33 cellular contexts compared by ENCODE assay signal in genomic region chr9:80866576-80867227, GRCh38.
DNase-seq lines count a peak whose midpoint lies in the region; ATAC-seq, FAIRE-seq and TF ChIP-seq lines count a peak whose summit lies in the region.
"Had no signal": no experiment of that assay in that cellular context is flagged by ENCODE, and none has a peak within 500 bp of the region (broad histone marks: within the 10 kb centered on the region; RNA-seq: fewer than 3 reads in every experiment).

No MANE protein-coding gene starts in this region.

- H3K4me2 ChIP-seq in mammary epithelial cell (ENCODE audit: insufficient read depth, low read depth, low read length) = peak overlapping the region; percentile 14
- H3K4me2 ChIP-seq in astrocyte (ENCODE audit: low read length) = no peak overlapping the region
- H3K4me2 ChIP-seq: SK-N-SH had no signal

- H3K9me3 Mint-ChIP-seq in MCF 10A (ENCODE audit: unreplicated experiment) (peaks cover 15% of the 10 kb centered on the region), astrocyte (ENCODE audit: unreplicated experiment) (peaks cover 9% of the 10 kb centered on the region), HFFc6 (peaks cover 30% of the 10 kb centered on the region), natural killer cell (peaks cover 26% of the 10 kb centered on the region in 2 donors)
- H3K9me3 Mint-ChIP-seq in activated T-helper 1 cell treated with anti-CD3 and anti-CD28 coated beads, Interleukin-12 subunit alpha, Interleukin-12 subunit beta, Interleukin-2, Interleukin-4 antibody, amounts not matched to agents 30 ng/mL and 10 ng/mL and 1 ng/mL, durations not matched to agents 14 hours and 24 hours and 36 hours = peaks cover 21% of the 10 kb centered on the region

- no peak overlapping the region for H3K27ac Mint-ChIP-seq in MCF 10A (ENCODE audit: low read depth, unreplicated experiment)
- H3K27ac Mint-ChIP-seq in astrocyte (ENCODE audit: unreplicated experiment) = no peak overlapping the region
- no peak overlapping the region for H3K27ac Mint-ChIP-seq in activated T-helper 1 cell treated with anti-CD3 and anti-CD28 coated beads, Interleukin-12 subunit alpha, Interleukin-12 subunit beta, Interleukin-2, Interleukin-4 antibody, amounts not matched to agents 30 ng/mL and 10 ng/mL and 1 ng/mL, durations not matched to agents 14 hours and 24 hours and 36 hours
- no peak overlapping the region for H3K27ac Mint-ChIP-seq in HFFc6
- no peak overlapping the region for H3K27ac Mint-ChIP-seq in natural killer cell
- H3K27ac Mint-ChIP-seq: activated CD4-positive, alpha-beta memory T cell treated with anti-CD3 and anti-CD28 coated beads, Interleukin-2, amount 10 ng/mL, durations not matched to agents 7 days and 5 days; activated naive CD8-positive, alpha-beta T cell treated with anti-CD3 and anti-CD28 coated beads for 36 hours; CD8-positive, alpha-beta memory T cell; stimulated activated naive B cell treated with anti-CD40 and anti-IgM and Interleukin-4, amounts not matched to agents 10 μg/mL and 1 μg/mL and 100 μg/mL, for 72 hours; T-helper 1 cell treated with Interleukin-12 subunit alpha and Interleukin-12 subunit beta and Interleukin-4 antibody, amounts not matched to agents 30 μg/mL and 1 μg/mL, for 36 hours had no signal

- 0% methylated on average over 2 of the region's 2 CpGs for WGBS in mammary epithelial cell (ENCODE audit: low coverage, missing lambda C conversion rate)

- peaks cover 8% of the 10 kb centered on the region for H3K4me1 ChIP-seq in mammary epithelial cell (ENCODE audit: insufficient read depth, low read length)
- H3K4me1 ChIP-seq in astrocyte (ENCODE audit: insufficient read depth, low read length) = no peaks in the 10 kb centered on the region
- peaks cover 25% of the 10 kb centered on the region for H3K4me1 ChIP-seq in foreskin keratinocyte
- H3K4me1 ChIP-seq: heart right ventricle, psoas muscle, suprapubic skin, upper lobe of right lung had no signal

- POLR2A ChIA-PET in MCF 10A (lab: Yijun Ruan, JAX) = no interaction called here

- intact Hi-C loops in mammary epithelial cell (cut with micrococcal nuclease) (loop anchor here (10.0 kb wide), 1 partner anchor 172 kb away; no protein-coding TSS in a partner anchor), MCF 10A (cut with micrococcal nuclease) (no loop called here), natural killer cell (cut with micrococcal nuclease) (no loop called here)
- intact Hi-C loops in activated T-helper 1 cell treated with anti-CD3 and anti-CD28 coated beads, Interleukin-12 subunit alpha, Interleukin-12 subunit beta, Interleukin-2, Interleukin-4 antibody, amounts not matched to agents 30 ng/mL and 10 ng/mL and 1 ng/mL, durations not matched to agents 14 hours and 24 hours and 36 hours (cut with micrococcal nuclease) = no loop called here

- H3K36me3 Mint-ChIP-seq in MCF 10A (ENCODE audit: insufficient read depth, unreplicated experiment) = no peaks in the 10 kb centered on the region
- H3K36me3 Mint-ChIP-seq in astrocyte (ENCODE audit: low read depth, unreplicated experiment) = peaks cover 3% of the 10 kb centered on the region
- H3K36me3 Mint-ChIP-seq in activated T-helper 1 cell treated with anti-CD3 and anti-CD28 coated beads, Interleukin-12 subunit alpha, Interleukin-12 subunit beta, Interleukin-2, Interleukin-4 antibody, amounts not matched to agents 30 ng/mL and 10 ng/mL and 1 ng/mL, durations not matched to agents 14 hours and 24 hours and 36 hours (ENCODE audit: low read depth) = no peaks in the 10 kb centered on the region
- H3K36me3 Mint-ChIP-seq in HFFc6 (ENCODE audit: low read depth) = no peaks in the 10 kb centered on the region
- H3K36me3 Mint-ChIP-seq in natural killer cell = peaks cover 8% of the 10 kb centered on the region
- H3K36me3 Mint-ChIP-seq: activated naive CD8-positive, alpha-beta T cell treated with anti-CD3 and anti-CD28 coated beads for 36 hours; CD8-positive, alpha-beta memory T cell had no signal

- peaks cover 6% of the 10 kb centered on the region for H3K4me1 Mint-ChIP-seq in MCF 10A (ENCODE audit: insufficient read depth, unreplicated experiment)
- no peaks in the 10 kb centered on the region for H3K4me1 Mint-ChIP-seq in astrocyte (ENCODE audit: low read depth, unreplicated experiment)
- H3K4me1 Mint-ChIP-seq in activated T-helper 1 cell treated with anti-CD3 and anti-CD28 coated beads, Interleukin-12 subunit alpha, Interleukin-12 subunit beta, Interleukin-2, Interleukin-4 antibody, amounts not matched to agents 30 ng/mL and 10 ng/mL and 1 ng/mL, durations not matched to agents 14 hours and 24 hours and 36 hours (ENCODE audit: low read depth) = no peaks in the 10 kb centered on the region
- H3K4me1 Mint-ChIP-seq in HFFc6 (ENCODE audit: low read depth) = no peaks in the 10 kb centered on the region
- no peaks in the 10 kb centered on the region for H3K4me1 Mint-ChIP-seq in natural killer cell
- H3K4me1 Mint-ChIP-seq: activated CD4-positive, alpha-beta memory T cell treated with anti-CD3 and anti-CD28 coated beads, Interleukin-2, amount 10 ng/mL, durations not matched to agents 7 days and 5 days; activated naive CD8-positive, alpha-beta T cell treated with anti-CD3 and anti-CD28 coated beads for 36 hours; CD8-positive, alpha-beta memory T cell; stimulated activated naive B cell treated with anti-CD40 and anti-IgM and Interleukin-4, amounts not matched to agents 10 μg/mL and 1 μg/mL and 100 μg/mL, for 72 hours had no signal

- CTCF ChIA-PET in mammary epithelial cell (lab: Charles Lee; ENCODE audit: low non-redundant PET) = no interaction called here
- CTCF ChIA-PET in MCF 10A (lab: Yijun Ruan, JAX) = no interaction called here

- no peaks in the 10 kb centered on the region for H4K20me1 ChIP-seq in mammary epithelial cell (ENCODE audit: insufficient read depth, low read length)
- no peaks in the 10 kb centered on the region for H4K20me1 ChIP-seq in astrocyte (ENCODE audit: insufficient read depth, low read length)

- H2AFZ ChIP-seq in mammary epithelial cell (ENCODE audit: low read depth, low read length) (peak overlapping the region; percentile 53), astrocyte (ENCODE audit: low read depth, low read length) (no peak overlapping the region)

- no peak overlapping the region for H3K4me3 Mint-ChIP-seq in MCF 10A (ENCODE audit: unreplicated experiment)
- no peak overlapping the region for H3K4me3 Mint-ChIP-seq in astrocyte (ENCODE audit: unreplicated experiment)
- no peak overlapping the region for H3K4me3 Mint-ChIP-seq in activated T-helper 1 cell treated with anti-CD3 and anti-CD28 coated beads, Interleukin-12 subunit alpha, Interleukin-12 subunit beta, Interleukin-2, Interleukin-4 antibody, amounts not matched to agents 30 ng/mL and 10 ng/mL and 1 ng/mL, durations not matched to agents 14 hours and 24 hours and 36 hours
- no peak overlapping the region for H3K4me3 Mint-ChIP-seq in HFFc6
- no peak overlapping the region for H3K4me3 Mint-ChIP-seq in natural killer cell
- H3K4me3 Mint-ChIP-seq: activated CD4-positive, alpha-beta memory T cell treated with anti-CD3 and anti-CD28 coated beads, Interleukin-2, amount 10 ng/mL, durations not matched to agents 7 days and 5 days; activated naive CD8-positive, alpha-beta T cell treated with anti-CD3 and anti-CD28 coated beads for 36 hours; CD8-positive, alpha-beta memory T cell; stimulated activated naive B cell treated with anti-CD40 and anti-IgM and Interleukin-4, amounts not matched to agents 10 μg/mL and 1 μg/mL and 100 μg/mL, for 72 hours; T-helper 1 cell treated with Interleukin-12 subunit alpha and Interleukin-12 subunit beta and Interleukin-4 antibody, amounts not matched to agents 30 μg/mL and 1 μg/mL, for 36 hours had no signal

- BruUV-seq in mammary epithelial cell (replicated peaks; lab: Mats Ljungman, UMichigan) (no TSS peak), MCF 10A (replicated peaks; lab: Mats Ljungman, UMichigan) (no TSS peak)

- in situ Hi-C loops in mammary epithelial cell (cut with MboI; ENCODE audit: low sequenced_read_pairs in 2 of 2) = no loop called here

- TF ChIP-seq CTCF in mammary epithelial cell (conservative IDR thresholded peaks at IDR 0.05 in 1 of 2, IDR thresholded peaks at IDR 0.05 in 1 of 2; ENCODE audit: extremely low read depth in 1 of 2, insufficient read depth in 1 of 2, low read depth in 1 of 2, low read length in 2 of 2) (no peak), MCF 10A (IDR thresholded peaks at IDR 0.05; ENCODE audit: unreplicated experiment) (no peak), astrocyte (IDR thresholded peaks at IDR 0.05; ENCODE audit: insufficient read depth, low read depth, low read length) (no peak), foreskin keratinocyte (conservative IDR thresholded peaks at IDR 0.05) (no peak), HFFc6 (IDR thresholded peaks at IDR 0.05) (no peak), natural killer cell (IDR thresholded peaks at IDR 0.05) (no peak)

- no peaks in the 10 kb centered on the region for H3K27me3 ChIP-seq in mammary epithelial cell (ENCODE audit: insufficient read depth, low read length)
- no peaks in the 10 kb centered on the region for H3K27me3 ChIP-seq in astrocyte (ENCODE audit: insufficient read depth, low read length)
- no peaks in the 10 kb centered on the region for H3K27me3 ChIP-seq in foreskin keratinocyte
- H3K27me3 ChIP-seq: dorsolateral prefrontal cortex, heart right ventricle, suprapubic skin, upper lobe of right lung had no signal

- H3K4me3 ChIP-seq in mammary epithelial cell (replicated peaks in 1 of 3; ENCODE audit: insufficient read depth in 1 of 3, low read depth in 2 of 3, low read length in 3 of 3) (no peak overlapping the region), astrocyte (ENCODE audit: insufficient read depth, low read depth, low read length) (no peak overlapping the region)
- H3K4me3 ChIP-seq: dorsolateral prefrontal cortex, heart right ventricle, psoas muscle, suprapubic skin, upper lobe of right lung had no signal

- no peak for FAIRE-seq in astrocyte (lab: Jason Lieb, UNC)
- FAIRE-seq: G401.6, H1 had no signal

- H3K27ac ChIP-seq in mammary epithelial cell (ENCODE audit: insufficient read depth, low read depth, low read length) (peak overlapping the region; percentile 43), astrocyte (ENCODE audit: low read depth, low read length) (no peak overlapping the region), foreskin keratinocyte (peak overlapping the region; percentile 38)
- H3K27ac ChIP-seq: 22Rv1, dorsolateral prefrontal cortex, heart right ventricle, psoas muscle, suprapubic skin, upper lobe of right lung had no signal

- H3K9ac ChIP-seq in mammary epithelial cell (ENCODE audit: insufficient read depth, low read length) (no peak overlapping the region), astrocyte (ENCODE audit: low read length) (no peak overlapping the region)
- H3K9ac ChIP-seq: SK-N-SH had no signal

- ATAC-seq in foreskin keratinocyte (peak; percentile 83), natural killer cell (no peak)
- ATAC-seq: heart right ventricle; psoas muscle; stimulated activated naive B cell treated with anti-CD40 and anti-IgM and Interleukin-4, amounts not matched to agents 10 μg/mL and 1 μg/mL and 100 μg/mL, for 72 hours; upper lobe of right lung had no signal

- no peaks in the 10 kb centered on the region for H3K79me2 ChIP-seq in mammary epithelial cell (ENCODE audit: insufficient read depth, low read length)
- no peaks in the 10 kb centered on the region for H3K79me2 ChIP-seq in astrocyte (ENCODE audit: insufficient read depth, low read length)

- H3K9me3 ChIP-seq in mammary epithelial cell (replicated peaks; ENCODE audit: insufficient read depth, low read length) (no peaks in the 10 kb centered on the region), astrocyte (ENCODE audit: insufficient read depth, low read depth, low read length) (peaks cover 3% of the 10 kb centered on the region)
- H3K9me3 ChIP-seq: psoas muscle, SK-N-SH, suprapubic skin, upper lobe of right lung had no signal

- H3K36me3 ChIP-seq in mammary epithelial cell (ENCODE audit: insufficient read depth, low read length) = no peaks in the 10 kb centered on the region
- H3K36me3 ChIP-seq in astrocyte (ENCODE audit: insufficient read depth, low read length) = no peaks in the 10 kb centered on the region
- H3K36me3 ChIP-seq: heart right ventricle, suprapubic skin, upper lobe of right lung had no signal

- dilution Hi-C loops in mammary epithelial cell (cut with HindIII; ENCODE audit: low sequenced_read_pairs) = no loop called here

- DNase-seq in mammary epithelial cell (peak; percentile 78), MCF 10A (ENCODE audit: unreplicated experiment) (no peak), astrocyte (ENCODE audit: low read depth) (peak; percentile 42), foreskin keratinocyte (peak; percentile 66 to 83), AG20443 (ENCODE audit: low spot score) (no peak), HFFc6 (no peak), natural killer cell (no peak)
- no peak for DNase-seq in activated T-helper 1 cell treated with anti-CD3 and anti-CD28 coated beads, Interleukin-12 subunit alpha, Interleukin-12 subunit beta, Interleukin-2, Interleukin-4 antibody, amounts not matched to agents 30 ng/mL and 10 ng/mL and 1 ng/mL, durations not matched to agents 14 hours and 24 hours and 36 hours (ENCODE audit: low spot score)
- DNase-seq: activated CD4-positive, alpha-beta memory T cell treated with anti-CD3 and anti-CD28 coated beads, Interleukin-2, amount 10 ng/mL, durations not matched to agents 7 days and 5 days; activated CD4-positive, alpha-beta T cell treated with anti-CD3 and anti-CD28 coated beads for 1 hour; activated effector memory CD4-positive, alpha-beta T cell treated with Interleukin-2 at 50 U/mL for 16 hours; activated naive CD8-positive, alpha-beta T cell treated with anti-CD3 and anti-CD28 coated beads for 36 hours; CD8-positive, alpha-beta memory T cell; DMS153; dorsolateral prefrontal cortex; heart right ventricle; mesendoderm; MM.1S; NCI-H1417; NCI-H2029 treated with DMSO at 0.1 percent for 48 hours; NCI-H2227 treated with DMSO at 0.1 percent for 48 hours; NCI-H748 treated with DMSO at 0.1 percent for 48 hours; nucleus accumbens; psoas muscle; SK-N-SH; stimulated activated CD4-positive, alpha-beta T cell treated with anti-CD3 and anti-CD28 coated beads, Interleukin-15, amount 100 ng/mL, for 24 hours; stimulated activated naive B cell treated with anti-CD40 and anti-IgM and Interleukin-4, amounts not matched to agents 10 μg/mL and 1 μg/mL and 100 μg/mL, for 72 hours; upper lobe of right lung had no signal

- H3K27me3 Mint-ChIP-seq in MCF 10A (ENCODE audit: insufficient read depth, unreplicated experiment) = no peaks in the 10 kb centered on the region
- H3K27me3 Mint-ChIP-seq in astrocyte (ENCODE audit: low read depth, unreplicated experiment) = no peaks in the 10 kb centered on the region
- no peaks in the 10 kb centered on the region for H3K27me3 Mint-ChIP-seq in activated T-helper 1 cell treated with anti-CD3 and anti-CD28 coated beads, Interleukin-12 subunit alpha, Interleukin-12 subunit beta, Interleukin-2, Interleukin-4 antibody, amounts not matched to agents 30 ng/mL and 10 ng/mL and 1 ng/mL, durations not matched to agents 14 hours and 24 hours and 36 hours (ENCODE audit: insufficient read depth)
- peaks cover 2% of the 10 kb centered on the region; the same call in 1 of the 2 replicates for H3K27me3 Mint-ChIP-seq in HFFc6 (ENCODE audit: insufficient read depth)
- no peaks in the 10 kb centered on the region for H3K27me3 Mint-ChIP-seq in natural killer cell (ENCODE audit: low read depth in 2 of 2)
- H3K27me3 Mint-ChIP-seq: activated CD4-positive, alpha-beta memory T cell treated with anti-CD3 and anti-CD28 coated beads, Interleukin-2, amount 10 ng/mL, durations not matched to agents 7 days and 5 days; activated naive CD8-positive, alpha-beta T cell treated with anti-CD3 and anti-CD28 coated beads for 36 hours; CD8-positive, alpha-beta memory T cell; stimulated activated naive B cell treated with anti-CD40 and anti-IgM and Interleukin-4, amounts not matched to agents 10 μg/mL and 1 μg/mL and 100 μg/mL, for 72 hours had no signal

Comparison
In these comparisons a context has a peak if more than half of its experiments do, and no peak if none do; other contexts are left out.
1. DNase-seq: peak in mammary epithelial cell (single experiment), astrocyte (single experiment) and foreskin keratinocyte (2 of 2); none in MCF 10A (single experiment), activated T-helper 1 cell treated with anti-CD3 and anti-CD28 coated beads, Interleukin-12 subunit alpha, Interleukin-12 subunit beta, Interleukin-2, Interleukin-4 antibody, amounts not matched to agents 30 ng/mL and 10 ng/mL and 1 ng/mL, durations not matched to agents 14 hours and 24 hours and 36 hours (single experiment), AG20443 (single experiment), HFFc6 (single experiment) and natural killer cell (single experiment).